ENCODE assay signal across 9 cellular contexts in genomic region chr16:12901597-12902436, GRCh38. TPM values are rescaled to one million over a fixed set of nuclear protein-coding genes. Genes with fewer than 3 reads are reported as not detected.
DNase-seq lines count a peak whose midpoint lies in the region; ATAC-seq, FAIRE-seq and TF ChIP-seq lines count a peak whose summit lies in the region.
"Had no signal": no experiment of that assay in that cellular context is flagged by ENCODE, and none has a peak within 500 bp of the region (broad histone marks: within the 10 kb centered on the region; RNA-seq: fewer than 3 reads in every experiment).

TSS of gene SHISA9 (plus strand) at chr16:12901598.

- H3K18ac ChIP-seq in trophoblast cell (ENCODE audit: low read length), result peak within 1 kb of the TSS; percentile 25

- H3K9me3 Mint-ChIP-seq in Caco-2 (ENCODE audit: unreplicated experiment), result no peaks in the 10 kb centered on the region
- no peaks in the 10 kb centered on the region for H3K9me3 Mint-ChIP-seq in CD8-positive, alpha-beta T cell
- H3K9me3 Mint-ChIP-seq: HFFc6 had no signal

- no peak within 1 kb of the TSS for H2AFZ ChIP-seq in trophoblast cell (ENCODE audit: insufficient read depth, low read length, poor library complexity)

- H3K27ac ChIP-seq in esophagus muscularis mucosa (replicated peaks in 1 of 4) (peak within 1 kb of the TSS in 2 of 4 donors; percentile 1 to 44), trophoblast cell (ENCODE audit: low read depth, low read length) (no peak within 1 kb of the TSS)
- no peak within 1 kb of the TSS for H3K27ac ChIP-seq in CD8-positive, alpha-beta T cell (ENCODE audit: low read depth, low read length)

- H3K9ac ChIP-seq in trophoblast cell (ENCODE audit: low read length), result no peak within 1 kb of the TSS

- H2BK5ac ChIP-seq in trophoblast cell (ENCODE audit: low read depth, low read length, poor library complexity), result no peak within 1 kb of the TSS

- H3K4me1 ChIP-seq in Caco-2 (no peaks in the 10 kb centered on the region), esophagus muscularis mucosa (peaks cover 16 to 34% (median 30%) of the 10 kb centered on the region in 4 donors), trophoblast cell (ENCODE audit: control insufficient read depth in 1 of 2, insufficient read depth in 2 of 2, low read length in 2 of 2) (peaks cover 29 to 40% of the 10 kb centered on the region in 2 experiments)
- H3K4me1 ChIP-seq in CD8-positive, alpha-beta T cell (ENCODE audit: insufficient read depth, low read length), result no peaks in the 10 kb centered on the region

- TF ChIP-seq CTCF in Caco-2 (IDR thresholded peaks at IDR 0.05; ENCODE audit: insufficient read depth in 1 of 2, low read depth in 1 of 2, low read length in 1 of 2, severe bottlenecking in 1 of 2, unreplicated experiment in 1 of 2), result no peak
- TF ChIP-seq CTCF in esophagus muscularis mucosa (IDR thresholded peaks at IDR 0.05), result no peak
- TF ChIP-seq CTCF in CD8-positive, alpha-beta T cell (IDR thresholded peaks at IDR 0.05), result no peak
- no peak for TF ChIP-seq CTCF in D721Med (IDR thresholded peaks at IDR 0.05; ENCODE audit: insufficient read depth, missing control alignments)

- no peak for FAIRE-seq in D721Med (lab: Jason Lieb, UNC)

- BruUV-seq in Caco-2 (replicated peaks; lab: Mats Ljungman, UMichigan), result no TSS peak

- H3K4ac ChIP-seq in trophoblast cell (ENCODE audit: low read depth, low read length), result no peak within 1 kb of the TSS

- H4K12ac ChIP-seq in trophoblast cell (ENCODE audit: low read depth, low read length), result no peak within 1 kb of the TSS

- peak within 1 kb of the TSS; percentile 53 for H3K4me3 Mint-ChIP-seq in Caco-2 (ENCODE audit: unreplicated experiment)
- no peak within 1 kb of the TSS for H3K4me3 Mint-ChIP-seq in CD8-positive, alpha-beta T cell
- H3K4me3 Mint-ChIP-seq: HFFc6 had no signal

- H3K36me3 ChIP-seq in Caco-2 (ENCODE audit: control insufficient read depth, insufficient read depth, low read length) (no peaks in the 10 kb centered on the region), esophagus muscularis mucosa (no peaks in the 10 kb centered on the region), trophoblast cell (ENCODE audit: control insufficient read depth in 1 of 2, insufficient read depth in 2 of 2, low read length in 2 of 2) (no peaks in the 10 kb centered on the region)
- no peaks in the 10 kb centered on the region for H3K36me3 ChIP-seq in CD8-positive, alpha-beta T cell (ENCODE audit: insufficient read depth, low read length)

- peaks cover 7% of the 10 kb centered on the region for H3K79me2 ChIP-seq in trophoblast cell (ENCODE audit: control insufficient read depth, insufficient read depth, low read length, poor library complexity)

- H4K8ac ChIP-seq in trophoblast cell (ENCODE audit: low read depth, low read length), result no peak within 1 kb of the TSS

- peak within 1 kb of the TSS; percentile 13 for H3K14ac ChIP-seq in trophoblast cell (ENCODE audit: low read length)

- H2BK12ac ChIP-seq in trophoblast cell (ENCODE audit: low read length), result no peak within 1 kb of the TSS

- H2BK120ac ChIP-seq in trophoblast cell (ENCODE audit: insufficient read depth, low read length, poor library complexity), result no peak within 1 kb of the TSS

- intact Hi-C loops in Caco-2 (cut with micrococcal nuclease; ENCODE audit: unreplicated experiment) (no loop called here), esophagus muscularis mucosa (cut with DNase I) (no loop called here)
- intact Hi-C loops in CD8-positive, alpha-beta T cell (cut with DNase I, micrococcal nuclease), result no loop called here

- H3K27ac Mint-ChIP-seq in Caco-2 (ENCODE audit: unreplicated experiment), result no peak within 1 kb of the TSS
- no peak within 1 kb of the TSS for H3K27ac Mint-ChIP-seq in CD8-positive, alpha-beta T cell
- H3K27ac Mint-ChIP-seq: HFFc6 had no signal

- no peak within 1 kb of the TSS; the same call in 1 of the 2 replicates for H3K4me3 ChIP-seq in Caco-2 (ENCODE audit: low read depth, low read length)
- H3K4me3 ChIP-seq in esophagus muscularis mucosa, result peak within 1 kb of the TSS; percentile 46 to 51 (median 48)
- H3K4me3 ChIP-seq in trophoblast cell (ENCODE audit: low read depth, low read length), result peak within 1 kb of the TSS; percentile 76
- no peak within 1 kb of the TSS for H3K4me3 ChIP-seq in CD8-positive, alpha-beta T cell (ENCODE audit: low read depth, low read length)

- H3K27me3 Mint-ChIP-seq in Caco-2 (ENCODE audit: insufficient read depth, unreplicated experiment), result peaks cover 15% of the 10 kb centered on the region
- peaks cover 39% of the 10 kb centered on the region for H3K27me3 Mint-ChIP-seq in CD8-positive, alpha-beta T cell (ENCODE audit: low read depth)

- no peaks in the 10 kb centered on the region for H3K36me3 Mint-ChIP-seq in Caco-2 (ENCODE audit: insufficient read depth, unreplicated experiment)
- no peaks in the 10 kb centered on the region for H3K36me3 Mint-ChIP-seq in CD8-positive, alpha-beta T cell

- H3K9me3 ChIP-seq in Caco-2 (no peaks in the 10 kb centered on the region), esophagus muscularis mucosa (no peaks in the 10 kb centered on the region), trophoblast cell (ENCODE audit: insufficient read depth, low read depth, low read length) (no peaks in the 10 kb centered on the region)
- no peaks in the 10 kb centered on the region for H3K9me3 ChIP-seq in CD8-positive, alpha-beta T cell (ENCODE audit: low read length)

- H3K4me1 Mint-ChIP-seq in Caco-2 (ENCODE audit: low read depth, unreplicated experiment), result no peaks in the 10 kb centered on the region
- peaks cover 5% of the 10 kb centered on the region for H3K4me1 Mint-ChIP-seq in CD8-positive, alpha-beta T cell (ENCODE audit: low read depth)

- H4K91ac ChIP-seq in trophoblast cell (ENCODE audit: low read depth, low read length), result peak within 1 kb of the TSS; percentile 20

- peaks cover 7% of the 10 kb centered on the region for H3K79me1 ChIP-seq in trophoblast cell (ENCODE audit: low read length)

- DNase-seq in Caco-2, result no peak
- DNase-seq in LHCN-M2 (ENCODE audit: low read depth), result peak; percentile 35
- no peak for DNase-seq in esophagus muscularis mucosa (ENCODE audit: extremely low spot score)
- no peak for DNase-seq in trophoblast cell
- no peak for DNase-seq in CD8-positive, alpha-beta T cell
- DNase-seq in D721Med (ENCODE audit: insufficient read length, low spot score), result no peak
- DNase-seq in NCI-H187 treated with DMSO at 0.1 percent for 48 hours (lab: John Stamatoyannopoulos, UW), result no peak
- DNase-seq in DMS114 treated with DMSO at 0.1 percent for 48 hours (lab: John Stamatoyannopoulos, UW; ENCODE audit: unreplicated experiment), result no peak
- DNase-seq: HFFc6 had no signal

- POLR2A ChIA-PET in Caco-2 (lab: Charles Lee), result interaction anchor here (0.6 kb wide), 1 partner anchor 209 kb away, joined by 3 read pairs; no protein-coding TSS in a partner anchor
- POLR2A ChIA-PET in CD8-positive, alpha-beta T cell (lab: Charles Lee), result no interaction called here

- TF ChIP-seq POLR2A in esophagus muscularis mucosa (IDR thresholded peaks at IDR 0.05; ENCODE audit: low read depth), result no peak

- CTCF ChIA-PET in Caco-2 (lab: Charles Lee), result interaction anchor here (0.7 kb wide), 1 partner anchor 9 kb away, joined by 3 read pairs; no protein-coding TSS in a partner anchor
- CTCF ChIA-PET in CD8-positive, alpha-beta T cell (lab: Charles Lee), result no interaction called here

- H3K27me3 ChIP-seq in Caco-2 (replicated peaks; ENCODE audit: control insufficient read depth, insufficient read depth, low read length) (no peaks in the 10 kb centered on the region; the same call in none of the 2 replicates), esophagus muscularis mucosa (peaks cover 0 to 92% (median 22%) of the 10 kb centered on the region in 4 donors), trophoblast cell (ENCODE audit: insufficient read depth, low read length) (peaks cover 2% of the 10 kb centered on the region)
- H3K27me3 ChIP-seq in CD8-positive, alpha-beta T cell (ENCODE audit: insufficient read depth, low read length), result peaks cover 4% of the 10 kb centered on the region

- TF ChIP-seq EP300 in esophagus muscularis mucosa (IDR thresholded peaks at IDR 0.05), result no peak

- WGBS in esophagus muscularis mucosa, result no CpG with 5 or more reads among the region's 107 CpGs
- WGBS in trophoblast cell (ENCODE audit: extremely low coverage, insufficient coverage, insufficient read length), result no CpG with 5 or more reads among the region's 107 CpGs

- peak within 1 kb of the TSS; percentile 81 for H3K4me2 ChIP-seq in trophoblast cell (ENCODE audit: low read length)

- no peak within 1 kb of the TSS for H2AK5ac ChIP-seq in trophoblast cell (ENCODE audit: low read length)

- no peak for ATAC-seq in CD8-positive, alpha-beta T cell

- H3K23ac ChIP-seq in trophoblast cell (ENCODE audit: low read length), result no peak within 1 kb of the TSS

RNA-seq across cellular contexts. Expression of gene SHISA9, which starts in this region (rescaled TPM):
- total RNA-seq in Caco-2 (2022) (0.29 and 0.60 TPM in 2 replicates), LHCN-M2 (2014; rRNA removed) (12.7 and 14.6 TPM in 2 replicates), esophagus muscularis mucosa (10 to 100 TPM in 1 of 4 donors, 1 to 10 TPM in 3; 3.6 to 10.8 (median 4.6) TPM)
- polyA plus RNA-seq in LHCN-M2 (2012), result 28.5 TPM
- 6.1 and 6.2 TPM in 2 replicates for polyA plus RNA-seq in trophoblast cell (2013)
- total RNA-seq in CD8-positive, alpha-beta T cell, result under 1 TPM in 1 of 2 experiments, not detected in 1; 0.05 TPM
- total RNA-seq: HFFc6 had no signal

Comparison
In these comparisons a context has a peak if more than half of its experiments do, and no peak if none do; other contexts are left out.
1. H3K4me3 ChIP-seq: peak in esophagus muscularis mucosa (4 of 4) and trophoblast cell (single experiment); none in Caco-2 (single experiment) and CD8-positive, alpha-beta T cell (single experiment).